15 cellular contexts compared by ENCODE assay signal in the genomic region with DNA sequence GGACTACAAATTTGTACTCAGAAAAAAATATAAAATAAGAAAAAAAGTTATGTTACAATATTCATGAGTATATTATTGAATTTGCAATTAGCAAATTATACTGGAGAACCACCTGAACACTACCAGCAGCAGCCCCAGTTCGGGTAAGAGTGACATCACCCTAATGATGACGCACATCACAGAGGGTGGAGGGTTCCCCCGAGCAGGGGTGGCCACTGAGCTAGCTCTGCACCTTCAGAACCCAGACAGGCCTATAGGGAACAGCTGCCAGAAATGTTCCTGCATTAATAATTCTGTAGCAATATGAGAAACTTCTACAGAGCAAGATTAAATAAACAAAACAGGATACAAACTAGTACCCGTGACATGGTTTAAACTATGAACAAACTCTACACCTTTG. TPM values are rescaled to one million over a fixed set of nuclear protein-coding genes. Genes with fewer than 3 reads are reported as not detected.
DNase-seq lines count a peak whose midpoint lies in the region; ATAC-seq, FAIRE-seq and TF ChIP-seq lines count a peak whose summit lies in the region.
"Had no signal": no experiment of that assay in that cellular context is flagged by ENCODE, and none has a peak within 500 bp of the region (broad histone marks: within the 10 kb centered on the region; RNA-seq: fewer than 3 reads in every experiment).

No MANE protein-coding gene starts in this region.

- intact Hi-C loops in IMR-90 (cut with micrococcal nuclease) (no loop called here), dorsolateral prefrontal cortex (cut with DNase I) (no loop called here)

- H3K36me3 ChIP-seq in IMR-90 (ENCODE audit: control insufficient read depth, insufficient read depth, low read length) (no peaks in the 10 kb centered on the region), bronchial epithelial cell (ENCODE audit: control insufficient read depth, insufficient read depth, low read length) (peaks cover 4% of the 10 kb centered on the region)
- H3K36me3 ChIP-seq in effector memory CD4-positive, alpha-beta T cell (ENCODE audit: control insufficient read depth, insufficient read depth, low read length), result no peaks in the 10 kb centered on the region
- H3K36me3 ChIP-seq: BLaER1 treated with 17β-estradiol and CSF1 and Interleukin-3, amounts not matched to agents 10 nM and 100 nM had no signal

- H3K27me3 ChIP-seq in IMR-90 (ENCODE audit: control insufficient read depth, insufficient read depth, low read length) (no peaks in the 10 kb centered on the region), bronchial epithelial cell (ENCODE audit: control insufficient read depth, insufficient read depth, low read length) (no peaks in the 10 kb centered on the region), dorsolateral prefrontal cortex (no peaks in the 10 kb centered on the region)
- no peaks in the 10 kb centered on the region for H3K27me3 ChIP-seq in effector memory CD4-positive, alpha-beta T cell (replicated peaks; ENCODE audit: control insufficient read depth, insufficient read depth, low read length, poor library complexity, severe bottlenecking)
- H3K27me3 ChIP-seq: BLaER1 treated with 17β-estradiol and CSF1 and Interleukin-3, amounts not matched to agents 10 nM and 100 nM had no signal

- FAIRE-seq in bronchial epithelial cell (lab: Jason Lieb, UNC), result no peak
- FAIRE-seq: GM12878, HTR-8/SVneo had no signal

- peaks cover 0 to 20% of the 10 kb centered on the region in 2 experiments; a peak in 2 of 4 replicates for H3K79me1 ChIP-seq in IMR-90 (ENCODE audit: low read depth in 1 of 2, low read length in 2 of 2)

- in situ Hi-C loops in IMR-90 (cut with MboI; ENCODE audit: low sequenced_read_pairs), result no loop called here

- TF ChIP-seq POLR2A in IMR-90 (IDR thresholded peaks at IDR 0.05; ENCODE audit: low read depth, low read length), result no peak

- POLR2A ChIA-PET in IMR-90 (lab: Charles Lee; ENCODE audit: unreplicated experiment), result no interaction called here

- no peak overlapping the region for H3K4me3 ChIP-seq in IMR-90 (ENCODE audit: insufficient read depth, low read depth, low read length)
- H3K4me3 ChIP-seq in bronchial epithelial cell (ENCODE audit: low read depth, low read length), result no peak overlapping the region
- H3K4me3 ChIP-seq in dorsolateral prefrontal cortex, result no peak overlapping the region
- no peak overlapping the region for H3K4me3 ChIP-seq in effector memory CD4-positive, alpha-beta T cell (ENCODE audit: insufficient read depth, low read depth, low read length, poor library complexity, severe bottlenecking)
- H3K4me3 ChIP-seq: BLaER1 treated with 17β-estradiol and CSF1 and Interleukin-3, amounts not matched to agents 10 nM and 100 nM; GM12878 had no signal

- no peak overlapping the region for H3K4me2 ChIP-seq in IMR-90 (ENCODE audit: low read depth, low read length)
- H3K4me2 ChIP-seq: BLaER1 treated with 17β-estradiol and CSF1 and Interleukin-3, amounts not matched to agents 10 nM and 100 nM had no signal

- H3K9me1 ChIP-seq in IMR-90 (ENCODE audit: insufficient read depth, low read length), result peaks cover 8% of the 10 kb centered on the region; the same call in 1 of the 2 replicates

- H4K20me1 ChIP-seq in IMR-90 (ENCODE audit: insufficient read depth, low read length), result peaks cover 13% of the 10 kb centered on the region

- no peak for ATAC-seq in IMR-90 (ENCODE audit: low read depth)
- ATAC-seq: CD8-positive, alpha-beta T cell; GM12878; HCT116 had no signal

- H4K8ac ChIP-seq in IMR-90 (ENCODE audit: low read depth in 2 of 2, low read length in 2 of 2), result no peak overlapping the region

- H3K27ac ChIP-seq in IMR-90 (ENCODE audit: insufficient read depth, low read length) (no peak overlapping the region), dorsolateral prefrontal cortex (no peak overlapping the region)
- H3K27ac ChIP-seq in effector memory CD4-positive, alpha-beta T cell (ENCODE audit: insufficient read depth, low read length, poor library complexity, severe bottlenecking), result no peak overlapping the region
- H3K27ac ChIP-seq: BLaER1 treated with 17β-estradiol and CSF1 and Interleukin-3, amounts not matched to agents 10 nM and 100 nM had no signal

- H4K91ac ChIP-seq in IMR-90 (ENCODE audit: insufficient read depth, low read depth, low read length), result no peak overlapping the region

- DNase-seq in IMR-90 (peak; percentile 62), bronchial epithelial cell (ENCODE audit: low read depth) (peak; percentile 35), iris pigment epithelial cell (ENCODE audit: low read depth) (peak; percentile 50), dorsolateral prefrontal cortex (no peak), pons (ENCODE audit: low spot score) (no peak)
- no peak for DNase-seq in effector memory CD4-positive, alpha-beta T cell
- DNase-seq: Calu3; CD8-positive, alpha-beta T cell; DMS79 treated with DMSO at 0.1 percent for 48 hours; GOT3; H7 had no signal

- no peak overlapping the region for H3K18ac ChIP-seq in IMR-90 (ENCODE audit: low read depth, low read length)

- H3K9ac ChIP-seq in IMR-90 (ENCODE audit: low read depth, low read length), result no peak overlapping the region
- H3K9ac ChIP-seq: BLaER1 treated with 17β-estradiol and CSF1 and Interleukin-3, amounts not matched to agents 10 nM and 100 nM had no signal

- BruUV-seq in IMR-90 (replicated peaks; lab: Mats Ljungman, UMichigan), result no TSS peak

- H3K23ac ChIP-seq in IMR-90 (ENCODE audit: low read depth, low read length), result no peak overlapping the region

- peaks cover 28% of the 10 kb centered on the region for H3K4me1 ChIP-seq in IMR-90 (ENCODE audit: control insufficient read depth, insufficient read depth, low read length)
- H3K4me1 ChIP-seq in effector memory CD4-positive, alpha-beta T cell (ENCODE audit: control insufficient read depth, insufficient read depth, low read length, poor library complexity, severe bottlenecking), result no peaks in the 10 kb centered on the region

- no peak overlapping the region for H2BK120ac ChIP-seq in IMR-90 (ENCODE audit: low read depth, low read length)

- H3K4ac ChIP-seq in IMR-90 (ENCODE audit: low read depth, low read length), result no peak overlapping the region

- H2AK5ac ChIP-seq in IMR-90 (ENCODE audit: low read depth, low read length), result no peak overlapping the region

- no peak overlapping the region for H3K56ac ChIP-seq in IMR-90 (ENCODE audit: extremely low read depth, insufficient read depth, low read length)

- dilution Hi-C loops in IMR-90 (cut with HindIII; ENCODE audit: low sequenced_read_pairs, unreplicated experiment), result no loop called here

- TF ChIP-seq RAD21 in IMR-90 (IDR thresholded peaks at IDR 0.05; ENCODE audit: low read length), result no peak

- H2BK5ac ChIP-seq in IMR-90 (ENCODE audit: low read depth, low read length, poor library complexity, severe bottlenecking), result no peak overlapping the region

- no peak overlapping the region for H2AK9ac ChIP-seq in IMR-90 (replicated peaks; ENCODE audit: low read depth, low read length, poor library complexity)

- WGBS in IMR-90 (ENCODE audit: extremely low coverage in 2 of 2, insufficient read length in 1 of 2), 2 experiments, result 60% methylated on average over 1 of the region's 4 CpGs; no CpG with 5 or more reads in 1 of the 2 experiments

- CTCF ChIA-PET in IMR-90 (lab: Yijun Ruan, JAX), result no interaction called here

- H4K5ac ChIP-seq in IMR-90 (ENCODE audit: low read depth, low read length), result no peak overlapping the region

- H2AFZ ChIP-seq in IMR-90 (replicated peaks; ENCODE audit: low read length, poor library complexity), result no peak overlapping the region

- H2BK15ac ChIP-seq in IMR-90 (ENCODE audit: low read depth, low read length), result no peak overlapping the region

- TF ChIP-seq CTCF in IMR-90 (conservative IDR thresholded peaks at IDR 0.05; ENCODE audit: low read depth, low read length) (no peak), bronchial epithelial cell (IDR thresholded peaks at IDR 0.05; ENCODE audit: insufficient read depth, low read length, severe bottlenecking) (no peak), dorsolateral prefrontal cortex (IDR thresholded peaks at IDR 0.05 in 54 of 56, conservative IDR thresholded peaks at IDR 0.05 in 2 of 56; ENCODE audit: low read depth in 1 of 56, partially characterized antibody in 56 of 56) (no peak)

- no peak overlapping the region for H2BK20ac ChIP-seq in IMR-90 (ENCODE audit: low read depth, low read length)

- H3K14ac ChIP-seq in IMR-90 (replicated peaks; ENCODE audit: low read depth, low read length), result no peak overlapping the region

- H3K9me3 ChIP-seq in IMR-90 (ENCODE audit: control insufficient read depth, insufficient read depth, low read length), result no peaks in the 10 kb centered on the region
- H3K9me3 ChIP-seq in effector memory CD4-positive, alpha-beta T cell (ENCODE audit: control insufficient read depth, low read length), result no peaks in the 10 kb centered on the region
- H3K9me3 ChIP-seq: BLaER1 treated with 17β-estradiol and CSF1 and Interleukin-3, amounts not matched to agents 10 nM and 100 nM had no signal

TF ChIP-seq in IMR-90, 13 proteins besides CTCF, POLR2A, EP300 and RAD21 (continues in another document):
- no peak for TF ChIP-seq CEBPB (IDR thresholded peaks at IDR 0.05; ENCODE audit: low read depth, low read length)
- TF ChIP-seq RCOR1 (IDR thresholded peaks at IDR 0.05; ENCODE audit: insufficient replicate concordance, low read length), result no peak
- TF ChIP-seq BHLHE40 (IDR thresholded peaks at IDR 0.05; ENCODE audit: low read depth, low read length), result no peak
- no peak for TF ChIP-seq MAZ (IDR thresholded peaks at IDR 0.05; ENCODE audit: borderline replicate concordance, low read depth, low read length)
- TF ChIP-seq RFX5 (IDR thresholded peaks at IDR 0.05; ENCODE audit: low read depth, low read length), result no peak
- no peak for TF ChIP-seq CHD1 (IDR thresholded peaks at IDR 0.05; ENCODE audit: low read depth, low read length)

RNA-seq across cellular contexts. Expression of gene ARAP1, which starts 17.5 kb away (rescaled TPM):
- 37.6 and 38.0 TPM in 2 replicates for total RNA-seq in IMR-90 (2012; rRNA removed)
- 59.4 and 63.1 TPM in 2 replicates for polyA plus RNA-seq in IMR-90 (2012; rRNA removed)
- polyA plus RNA-seq in IMR-90 (2012; cell fraction: cytosol; rRNA removed), result 42.2 and 63.5 TPM in 2 replicates
- 119 and 357 TPM in 2 replicates for polyA plus RNA-seq in IMR-90 (2012; cell fraction: nucleus; rRNA removed; ENCODE audit: low replicate concordance)
- total RNA-seq in bronchial epithelial cell, result 49.5 and 63.6 TPM in 2 replicates
- total RNA-seq in dorsolateral prefrontal cortex, result 100 to 1,000 TPM in 8 of 120 experiments, 10 to 100 TPM in 112; 42.2 to 126 (median 68.6) TPM

RNA-seq across cellular contexts. Expression of gene STARD10, which starts 24.2 kb away (rescaled TPM):
- total RNA-seq in IMR-90 (2012; rRNA removed), result 22.2 and 23.8 TPM in 2 replicates
- 32.9 and 37.4 TPM in 2 replicates for polyA plus RNA-seq in IMR-90 (2012; rRNA removed)
- polyA plus RNA-seq in IMR-90 (2012; cell fraction: cytosol; rRNA removed), result 51.8 and 54.8 TPM in 2 replicates
- 18.7 and 29.9 TPM in 2 replicates for polyA plus RNA-seq in IMR-90 (2012; cell fraction: nucleus; rRNA removed; ENCODE audit: low replicate concordance)
- 118 and 179 TPM in 2 replicates for total RNA-seq in bronchial epithelial cell
- total RNA-seq in dorsolateral prefrontal cortex, result 100 to 1,000 TPM in 2 of 120 experiments, 10 to 100 TPM in 118; 31.5 to 113 (median 51.1) TPM

RNA-seq across cellular contexts. Expression of gene ATG16L2, which starts 44.5 kb away (rescaled TPM):
- total RNA-seq in IMR-90 (2012; rRNA removed) (1.3 and 1.4 TPM in 2 replicates), bronchial epithelial cell (5.3 and 8.1 TPM in 2 replicates), dorsolateral prefrontal cortex (10 to 100 TPM; 17.7 to 47.0 (median 30.9) TPM)
- polyA plus RNA-seq in IMR-90 (2012; rRNA removed), result 12.2 and 12.7 TPM in 2 replicates
- 2.9 and 5.8 TPM in 2 replicates for polyA plus RNA-seq in IMR-90 (2012; cell fraction: cytosol; rRNA removed)
- 186 and 227 TPM in 2 replicates for polyA plus RNA-seq in IMR-90 (2012; cell fraction: nucleus; rRNA removed; ENCODE audit: low replicate concordance)

Comparison
In these comparisons a context has a peak if more than half of its experiments do, and no peak if none do; other contexts are left out.
1. DNase-seq: peak in IMR-90 (single experiment), bronchial epithelial cell (single experiment) and iris pigment epithelial cell (single experiment); none in dorsolateral prefrontal cortex (0 of 10), effector memory CD4-positive, alpha-beta T cell (0 of 3) and pons (single experiment).